In the genomic region with DNA sequence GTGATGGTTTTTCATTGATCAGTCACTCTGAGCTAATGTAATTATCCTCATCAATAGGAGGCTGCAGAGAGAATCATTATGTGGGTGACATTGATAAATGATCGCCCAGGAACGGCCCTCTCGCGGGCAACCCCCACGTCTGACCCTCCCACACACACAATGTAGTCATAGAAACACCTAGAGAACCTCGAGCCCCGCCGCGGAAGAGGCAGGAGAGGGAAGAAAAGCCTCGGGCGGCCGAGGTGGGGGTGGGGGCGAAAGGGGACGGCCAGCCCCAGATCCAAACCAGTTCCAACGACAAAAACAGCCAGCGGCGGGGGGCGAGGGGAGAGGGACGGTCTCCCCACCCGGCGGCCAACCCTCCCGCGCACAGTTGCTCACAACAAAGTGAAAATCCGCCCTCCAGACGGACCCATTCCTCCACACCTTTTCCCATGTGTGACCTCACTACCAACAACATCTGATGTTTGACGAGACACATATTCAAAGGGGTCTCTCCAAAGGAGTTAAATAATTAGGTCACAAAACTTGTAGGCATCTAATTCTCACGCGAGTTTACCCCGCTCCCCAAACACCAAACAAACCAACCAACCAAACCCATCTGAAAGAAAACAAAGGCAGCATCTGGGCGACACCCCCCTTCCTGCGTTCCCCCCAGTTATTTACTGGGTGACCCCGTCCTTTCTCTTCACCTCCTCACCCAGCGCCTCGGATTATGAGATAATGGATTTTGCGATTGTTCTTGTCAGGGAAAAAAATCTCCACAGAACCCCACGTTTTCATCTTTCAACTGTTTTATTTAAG, we compare ENCODE assay signal across 10 cellular contexts.
A peak's percentile ranks its signal among the peaks of the same experiment; 100 is the strongest.
DNase-seq lines count a peak whose midpoint lies in the region; ATAC-seq and TF ChIP-seq lines count a peak whose summit lies in the region.
"Had no signal": no experiment of that assay in that cellular context is flagged by ENCODE, and none has a peak within 500 bp of the region (broad histone marks: within the 10 kb centered on the region; RNA-seq: fewer than 3 reads in every experiment).

No MANE protein-coding gene starts in this region.

- H3K36me3 ChIP-seq in GM06990 (ENCODE audit: control insufficient read depth, insufficient read depth, low read length) (peaks cover 1% of the 10 kb centered on the region), adrenal gland (replicated peaks in 1 of 2) (no peaks in the 10 kb centered on the region)

- no peak for TF ChIP-seq POLR2A in adrenal gland (IDR thresholded peaks at IDR 0.05)

- ATAC-seq in right cardiac atrium = no peak
- ATAC-seq in HG03457 (IDR thresholded peaks at IDR 0.05; ENCODE audit: unreplicated experiment) = no peak

- H3K4me3 ChIP-seq in GM06990 (replicated peaks; ENCODE audit: low read depth, low read length) = peak overlapping the region; percentile 48
- peak overlapping the region in 3 of 4 donors; percentile 20 to 51 (median 33) for H3K4me3 ChIP-seq in adrenal gland
- H3K4me3 ChIP-seq in right cardiac atrium (ENCODE audit: low read length) = peak overlapping the region; percentile 47

- H3K27me3 ChIP-seq in GM06990 (replicated peaks; ENCODE audit: control insufficient read depth, insufficient read depth, low read length) = no peaks in the 10 kb centered on the region
- H3K27me3 ChIP-seq in adrenal gland = peaks cover under 1% of the 10 kb centered on the region
- no peaks in the 10 kb centered on the region for H3K27me3 ChIP-seq in right cardiac atrium (ENCODE audit: control insufficient read depth, insufficient read depth)

- 11 to 31% (median 18%) methylated on average over 35 to 36 of the region's 36 CpGs for WGBS in adrenal gland, 4 donors
- WGBS in right cardiac atrium = 11% methylated on average over 36 of the region's 36 CpGs

- no peak for DNase-seq in GM06990 (ENCODE audit: extremely low read depth, insufficient read length)
- peak in 3 of 7 donors; percentile 27 to 54 (median 45) for DNase-seq in adrenal gland
- peak in 2 of 3 donors; percentile 47 to 61 for DNase-seq in right cardiac atrium
- peak; percentile 67 for DNase-seq in retina
- no peak for DNase-seq in 8988T
- DNase-seq in NCI-H2029 treated with DMSO at 0.1 percent for 48 hours (lab: John Stamatoyannopoulos, UW) = no peak
- no peak for DNase-seq in UCSD-AML1 (lab: John Stamatoyannopoulos, UW; ENCODE audit: unreplicated experiment)
- DNase-seq: RPMI8226; stimulated activated CD4-positive, alpha-beta T cell treated with anti-CD3 and anti-CD28 coated beads, Interleukin-12 subunit alpha, Interleukin-12 subunit beta, amount 100 ng/mL, for 4 hours had no signal

- H3K4me1 ChIP-seq in adrenal gland (replicated peaks in 1 of 2) (peaks cover 0 to 4% of the 10 kb centered on the region in 2 donors), right cardiac atrium (ENCODE audit: control insufficient read depth, insufficient read depth, low read length) (peaks cover 6% of the 10 kb centered on the region)

- TF ChIP-seq CTCF in GM06990 (IDR thresholded peaks at IDR 0.05; ENCODE audit: insufficient read depth, low read length, poor library complexity, severe bottlenecking) = no peak
- no peak for TF ChIP-seq CTCF in adrenal gland (IDR thresholded peaks at IDR 0.05)

- no peaks in the 10 kb centered on the region for H3K9me3 ChIP-seq in adrenal gland (replicated peaks in 1 of 3)
- H3K9me3 ChIP-seq in right cardiac atrium (ENCODE audit: control insufficient read depth, low read length) = no peaks in the 10 kb centered on the region

- H3K27ac ChIP-seq in adrenal gland = peak overlapping the region in 1 of 5 donors; percentile 6
- no peak overlapping the region for H3K27ac ChIP-seq in right cardiac atrium (ENCODE audit: low read length)

- intact Hi-C loops in adrenal gland (cut with DNase I) (loop anchor here (10.0 kb wide), 5 partner anchors 207 to 997 kb away; a partner anchor contains a TSS), right cardiac atrium (cut with DNase I) (loop anchor here in 3 of 4 donors (10.0 kb wide), 2 partner anchors 217 to 247 kb away; a partner anchor contains a TSS)

Comparison
In these comparisons a context has a peak if more than half of its experiments do, and no peak if none do; other contexts are left out.
1. DNase-seq: peak in right cardiac atrium (2 of 3) and retina (single experiment); none in GM06990 (single experiment), 8988T (single experiment), NCI-H2029 treated with DMSO at 0.1 percent for 48 hours (single experiment) and UCSD-AML1 (single experiment).
2. Peak in every context shown above with its lines, with median percentiles within 50 percentile points of each other: H3K4me3 ChIP-seq.